In genomic region chr13:79895416-79895815, GRCh38 we compare ENCODE assay signal across 24 cellular contexts.
"Had no signal": no experiment of that assay in that cellular context is flagged by ENCODE, and none has a peak within 500 bp of the region (broad histone marks: within the 10 kb centered on the region; RNA-seq: fewer than 3 reads in every experiment).

No MANE protein-coding gene starts in this region.

- H3K4me1 Mint-ChIP-seq: endodermal cell had no signal

- H3K4me3 ChIP-seq: colonic mucosa, coronary artery, dorsolateral prefrontal cortex, esophagus muscularis mucosa, esophagus squamous epithelium, gastrocnemius medialis, gastroesophageal sphincter, heart left ventricle, heart right ventricle had no signal

- H3K27me3 Mint-ChIP-seq: dendritic cell treated with granulocyte-macrophage colony-stimulating factor and Interleukin-4, amounts not matched to agents 40 ng/mL and 50 ng/mL, for 4 days; effector memory CD8-positive, alpha-beta T cell had no signal

- H3K9me3 Mint-ChIP-seq: dendritic cell treated with granulocyte-macrophage colony-stimulating factor and Interleukin-4, amounts not matched to agents 40 ng/mL and 50 ng/mL, for 4 days; effector memory CD8-positive, alpha-beta T cell had no signal

- H3K36me3 ChIP-seq: colonic mucosa, esophagus muscularis mucosa, esophagus squamous epithelium, gastrocnemius medialis, gastroesophageal sphincter, heart left ventricle, heart right ventricle had no signal

- H3K4me3 Mint-ChIP-seq: dendritic cell treated with granulocyte-macrophage colony-stimulating factor and Interleukin-4, amounts not matched to agents 40 ng/mL and 50 ng/mL, for 4 days; effector memory CD8-positive, alpha-beta T cell; endodermal cell had no signal

- H3K9me3 ChIP-seq: colonic mucosa, esophagus muscularis mucosa, esophagus squamous epithelium, gastrocnemius medialis, gastroesophageal sphincter had no signal

- H3K27me3 ChIP-seq: colonic mucosa, dorsolateral prefrontal cortex, esophagus muscularis mucosa, esophagus squamous epithelium, foreskin keratinocyte, gastrocnemius medialis, gastroesophageal sphincter, heart left ventricle, heart right ventricle had no signal

- H3K27ac ChIP-seq: colonic mucosa, coronary artery, dorsolateral prefrontal cortex, epithelial cell of prostate, esophagus muscularis mucosa, esophagus squamous epithelium, foreskin keratinocyte, gastrocnemius medialis, gastroesophageal sphincter, heart left ventricle, heart right ventricle had no signal

- DNase-seq: colonic mucosa; cortex of kidney; dermis blood vessel endothelial cell; dorsolateral prefrontal cortex; effector CD4-positive, alpha-beta T cell; effector CD8-positive, alpha-beta T cell; effector memory CD4-positive, alpha-beta T cell; effector memory CD8-positive, alpha-beta T cell; endodermal cell; erythroblast; esophagus squamous epithelium; foreskin fibroblast; foreskin keratinocyte; foreskin melanocyte; gastrocnemius medialis; glutamatergic neuron; head of caudate nucleus; heart left ventricle; heart right ventricle had no signal

- H3K4me1 ChIP-seq: colonic mucosa, esophagus muscularis mucosa, gastroesophageal sphincter, heart left ventricle, heart right ventricle had no signal

- H3K27ac Mint-ChIP-seq: dendritic cell treated with granulocyte-macrophage colony-stimulating factor and Interleukin-4, amounts not matched to agents 40 ng/mL and 50 ng/mL, for 4 days; effector memory CD8-positive, alpha-beta T cell; endodermal cell had no signal
